ENCODE assay signal across 1 cellular context in the genomic region with DNA sequence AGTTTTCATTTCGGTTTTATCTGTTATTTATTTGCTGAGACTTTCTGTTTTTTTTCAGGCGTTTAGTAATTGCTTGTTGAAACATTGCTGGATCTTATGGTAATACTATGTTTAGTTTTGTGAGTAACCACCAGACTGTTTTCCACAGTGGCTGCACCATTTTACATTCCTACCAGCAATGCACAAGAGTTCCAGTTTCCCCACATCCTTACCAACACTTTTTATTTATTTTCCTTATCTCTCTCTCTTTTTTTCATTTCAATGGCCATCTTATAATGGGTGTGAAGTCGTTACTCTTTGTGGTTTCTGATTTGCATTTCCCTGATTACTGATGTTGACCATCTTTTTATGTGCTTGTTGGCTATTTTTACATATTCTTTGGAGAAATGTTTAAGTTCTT.
TF ChIP-seq lines count a peak whose summit lies in the region.

No MANE protein-coding gene starts in this region.

TF ChIP-seq in GM12878, 131 proteins besides CTCF, POLR2A, EP300 and RAD21:
- no peak for TF ChIP-seq HDGF (IDR thresholded peaks at IDR 0.05)
- no peak for TF ChIP-seq SIN3A (IDR thresholded peaks at IDR 0.05; ENCODE audit: low read depth, low read length)
- TF ChIP-seq POU2F2 (IDR thresholded peaks at IDR 0.05; ENCODE audit: borderline replicate concordance, low read depth, low read length): peak; percentile 41; the same call in 1 of the 3 replicates
- TF ChIP-seq IKZF1 (conservative IDR thresholded peaks at IDR 0.05): 0 out of 2 replicates have a peak, but pooled peaks have one; percentile 13
- TF ChIP-seq PRDM15 (CRISPR knock-in tag; IDR thresholded peaks at IDR 0.05): no peak
- no peak for TF ChIP-seq PBX3 (IDR thresholded peaks at IDR 0.05; ENCODE audit: insufficient replicate concordance, low read depth, low read length)
- TF ChIP-seq IKZF2 (IDR thresholded peaks at IDR 0.05): peak; percentile 20 to 30; a peak in 3 of 4 replicates
- TF ChIP-seq MTA2 (IDR thresholded peaks at IDR 0.05; ENCODE audit: low read depth): peak; percentile 88
- TF ChIP-seq MTA3 (IDR thresholded peaks at IDR 0.05; ENCODE audit: borderline replicate concordance, low read length): no peak
- no peak for TF ChIP-seq ESRRA (IDR thresholded peaks at IDR 0.05; ENCODE audit: low read length)
- no peak for TF ChIP-seq EGR1 (IDR thresholded peaks at IDR 0.05; ENCODE audit: borderline replicate concordance in 1 of 2, low read depth in 2 of 2, low read length in 2 of 2)
- TF ChIP-seq GABPA (IDR thresholded peaks at IDR 0.05; ENCODE audit: low read depth): no peak
- TF ChIP-seq SREBF1 (IDR thresholded peaks at IDR 0.05; ENCODE audit: low read length): no peak
- 0 out of 2 replicates have a peak, but pooled peaks have one; percentile 18 for TF ChIP-seq ATF7 (IDR thresholded peaks at IDR 0.05; ENCODE audit: low read depth)
- no peak for TF ChIP-seq JUND (IDR thresholded peaks at IDR 0.05; ENCODE audit: low read depth, low read length)
- TF ChIP-seq ZZZ3 (IDR thresholded peaks at IDR 0.05; ENCODE audit: control insufficient read depth, insufficient read length, low read depth): no peak
- no peak for TF ChIP-seq HDAC2 (IDR thresholded peaks at IDR 0.05)
- TF ChIP-seq TBL1XR1 (IDR thresholded peaks at IDR 0.05; ENCODE audit: low read depth, low read length): no peak
- TF ChIP-seq DPF2 (IDR thresholded peaks at IDR 0.05): peak; percentile 13; the same call in 1 of the 2 replicates
- TF ChIP-seq, protein P1, sequence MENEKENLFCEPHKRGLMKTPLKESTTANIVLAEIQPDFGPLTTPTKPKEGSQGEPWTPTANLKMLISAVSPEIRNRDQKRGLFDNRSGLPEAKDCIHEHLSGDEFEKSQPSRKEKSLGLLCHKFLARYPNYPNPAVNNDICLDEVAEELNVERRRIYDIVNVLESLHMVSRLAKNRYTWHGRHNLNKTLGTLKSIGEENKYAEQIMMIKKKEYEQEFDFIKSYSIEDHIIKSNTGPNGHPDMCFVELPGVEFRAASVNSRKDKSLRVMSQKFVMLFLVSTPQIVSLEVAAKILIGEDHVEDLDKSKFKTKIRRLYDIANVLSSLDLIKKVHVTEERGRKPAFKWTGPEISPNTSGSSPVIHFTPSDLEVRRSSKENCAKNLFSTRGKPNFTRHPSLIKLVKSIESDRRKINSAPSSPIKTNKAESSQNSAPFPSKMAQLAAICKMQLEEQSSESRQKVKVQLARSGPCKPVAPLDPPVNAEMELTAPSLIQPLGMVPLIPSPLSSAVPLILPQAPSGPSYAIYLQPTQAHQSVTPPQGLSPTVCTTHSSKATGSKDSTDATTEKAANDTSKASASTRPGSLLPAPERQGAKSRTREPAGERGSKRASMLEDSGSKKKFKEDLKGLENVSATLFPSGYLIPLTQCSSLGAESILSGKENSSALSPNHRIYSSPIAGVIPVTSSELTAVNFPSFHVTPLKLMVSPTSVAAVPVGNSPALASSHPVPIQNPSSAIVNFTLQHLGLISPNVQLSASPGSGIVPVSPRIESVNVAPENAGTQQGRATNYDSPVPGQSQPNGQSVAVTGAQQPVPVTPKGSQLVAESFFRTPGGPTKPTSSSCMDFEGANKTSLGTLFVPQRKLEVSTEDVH (IDR thresholded peaks at IDR 0.05; ENCODE audit: low read depth, partially characterized antibody): no peak
- no peak for TF ChIP-seq ZNF622 (IDR thresholded peaks at IDR 0.05)
- TF ChIP-seq, protein P2, sequence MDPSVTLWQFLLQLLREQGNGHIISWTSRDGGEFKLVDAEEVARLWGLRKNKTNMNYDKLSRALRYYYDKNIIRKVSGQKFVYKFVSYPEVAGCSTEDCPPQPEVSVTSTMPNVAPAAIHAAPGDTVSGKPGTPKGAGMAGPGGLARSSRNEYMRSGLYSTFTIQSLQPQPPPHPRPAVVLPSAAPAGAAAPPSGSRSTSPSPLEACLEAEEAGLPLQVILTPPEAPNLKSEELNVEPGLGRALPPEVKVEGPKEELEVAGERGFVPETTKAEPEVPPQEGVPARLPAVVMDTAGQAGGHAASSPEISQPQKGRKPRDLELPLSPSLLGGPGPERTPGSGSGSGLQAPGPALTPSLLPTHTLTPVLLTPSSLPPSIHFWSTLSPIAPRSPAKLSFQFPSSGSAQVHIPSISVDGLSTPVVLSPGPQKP (IDR thresholded peaks at IDR 0.05; ENCODE audit: low read depth, low read length): no peak
- TF ChIP-seq MYB (IDR thresholded peaks at IDR 0.05; ENCODE audit: borderline replicate concordance, low read depth, low read length): no peak
- TF ChIP-seq HDAC6 (IDR thresholded peaks at IDR 0.05; ENCODE audit: unreplicated experiment): no peak
- no peak for TF ChIP-seq ZBED1 (IDR thresholded peaks at IDR 0.05; ENCODE audit: borderline replicate concordance)
- no peak for TF ChIP-seq MYC (IDR thresholded peaks at IDR 0.05; ENCODE audit: insufficient read depth, insufficient read length, insufficient replicate concordance, low read length, severe bottlenecking)
- no peak for TF ChIP-seq CEBPB (IDR thresholded peaks at IDR 0.05; ENCODE audit: borderline replicate concordance in 1 of 2, low read depth in 2 of 2, low read length in 2 of 2)
- TF ChIP-seq, protein P3, sequence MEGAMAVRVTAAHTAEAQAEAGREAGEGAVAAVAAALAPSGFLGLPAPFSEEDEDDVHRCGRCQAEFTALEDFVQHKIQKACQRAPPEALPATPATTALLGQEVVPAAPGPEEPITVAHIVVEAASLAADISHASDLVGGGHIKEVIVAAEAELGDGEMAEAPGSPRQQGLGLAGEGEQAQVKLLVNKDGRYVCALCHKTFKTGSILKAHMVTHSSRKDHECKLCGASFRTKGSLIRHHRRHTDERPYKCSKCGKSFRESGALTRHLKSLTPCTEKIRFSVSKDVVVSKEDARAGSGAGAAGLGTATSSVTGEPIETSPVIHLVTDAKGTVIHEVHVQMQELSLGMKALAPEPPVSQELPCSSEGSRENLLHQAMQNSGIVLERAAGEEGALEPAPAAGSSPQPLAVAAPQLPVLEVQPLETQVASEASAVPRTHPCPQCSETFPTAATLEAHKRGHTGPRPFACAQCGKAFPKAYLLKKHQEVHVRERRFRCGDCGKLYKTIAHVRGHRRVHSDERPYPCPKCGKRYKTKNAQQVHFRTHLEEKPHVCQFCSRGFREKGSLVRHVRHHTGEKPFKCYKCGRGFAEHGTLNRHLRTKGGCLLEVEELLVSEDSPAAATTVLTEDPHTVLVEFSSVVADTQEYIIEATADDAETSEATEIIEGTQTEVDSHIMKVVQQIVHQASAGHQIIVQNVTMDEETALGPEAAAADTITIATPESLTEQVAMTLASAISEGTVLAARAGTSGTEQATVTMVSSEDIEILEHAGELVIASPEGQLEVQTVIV (IDR thresholded peaks at IDR 0.05; ENCODE audit: borderline replicate concordance, partially characterized antibody): no peak
- no peak for TF ChIP-seq FOXK2 (IDR thresholded peaks at IDR 0.05)
- TF ChIP-seq FOS (IDR thresholded peaks at IDR 0.05; ENCODE audit: borderline replicate concordance, extremely low read depth, insufficient read length): no peak
- TF ChIP-seq CHD2 (IDR thresholded peaks at IDR 0.05; ENCODE audit: borderline replicate concordance, low read depth, low read length): no peak
- TF ChIP-seq YY1 (IDR thresholded peaks at IDR 0.05; ENCODE audit: low read depth, low read length): no peak
- TF ChIP-seq MLLT1 (IDR thresholded peaks at IDR 0.05): no peak; the same call in 1 of the 2 replicates
- no peak for TF ChIP-seq FOXM1 (IDR thresholded peaks at IDR 0.05; ENCODE audit: low read depth, low read length)
- TF ChIP-seq CHD4 (IDR thresholded peaks at IDR 0.05): no peak
- peak; percentile 41; the same call in 1 of the 2 replicates for TF ChIP-seq ZNF384 (IDR thresholded peaks at IDR 0.05; ENCODE audit: borderline replicate concordance, low read depth, low read length)
- no peak for TF ChIP-seq IRF3 (IDR thresholded peaks at IDR 0.05)
- TF ChIP-seq NRF1 (conservative IDR thresholded peaks at IDR 0.05; ENCODE audit: low read depth, low read length): no peak
- no peak for TF ChIP-seq IRF5 (IDR thresholded peaks at IDR 0.05; ENCODE audit: borderline replicate concordance)
- no peak for TF ChIP-seq SIX5 (IDR thresholded peaks at IDR 0.05; ENCODE audit: low read depth, low read length, severe bottlenecking)
- TF ChIP-seq NR2F1 (conservative IDR thresholded peaks at IDR 0.05): no peak
- no peak for TF ChIP-seq POLR2AphosphoS2 (IDR thresholded peaks at IDR 0.05; ENCODE audit: low read depth, low read length)
- no peak for TF ChIP-seq TCF7 (IDR thresholded peaks at IDR 0.05; ENCODE audit: borderline replicate concordance)
- TF ChIP-seq ZNF207 (IDR thresholded peaks at IDR 0.05; ENCODE audit: borderline replicate concordance): no peak
- TF ChIP-seq, protein P4, sequence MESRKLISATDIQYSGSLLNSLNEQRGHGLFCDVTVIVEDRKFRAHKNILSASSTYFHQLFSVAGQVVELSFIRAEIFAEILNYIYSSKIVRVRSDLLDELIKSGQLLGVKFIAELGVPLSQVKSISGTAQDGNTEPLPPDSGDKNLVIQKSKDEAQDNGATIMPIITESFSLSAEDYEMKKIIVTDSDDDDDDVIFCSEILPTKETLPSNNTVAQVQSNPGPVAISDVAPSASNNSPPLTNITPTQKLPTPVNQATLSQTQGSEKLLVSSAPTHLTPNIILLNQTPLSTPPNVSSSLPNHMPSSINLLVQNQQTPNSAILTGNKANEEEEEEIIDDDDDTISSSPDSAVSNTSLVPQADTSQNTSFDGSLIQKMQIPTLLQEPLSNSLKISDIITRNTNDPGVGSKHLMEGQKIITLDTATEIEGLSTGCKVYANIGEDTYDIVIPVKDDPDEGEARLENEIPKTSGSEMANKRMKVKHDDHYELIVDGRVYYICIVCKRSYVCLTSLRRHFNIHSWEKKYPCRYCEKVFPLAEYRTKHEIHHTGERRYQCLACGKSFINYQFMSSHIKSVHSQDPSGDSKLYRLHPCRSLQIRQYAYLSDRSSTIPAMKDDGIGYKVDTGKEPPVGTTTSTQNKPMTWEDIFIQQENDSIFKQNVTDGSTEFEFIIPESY (IDR thresholded peaks at IDR 0.05): no peak
- no peak for TF ChIP-seq IRF4 (IDR thresholded peaks at IDR 0.05; ENCODE audit: low read depth, low read length)
- TF ChIP-seq RUNX3 (IDR thresholded peaks at IDR 0.05; ENCODE audit: low read length): 0 out of 2 replicates have a peak, but pooled peaks have one; percentile 41
- 0 out of 2 replicates have a peak, but pooled peaks have one; percentile 8 for TF ChIP-seq BMI1 (IDR thresholded peaks at IDR 0.05; ENCODE audit: borderline replicate concordance)
